1 cellular context compared by ENCODE assay signal in genomic region chr21:31665397-31665796, GRCh38.
A peak's percentile ranks its signal among the peaks of the same experiment; 100 is the strongest.
TF ChIP-seq lines count a peak whose summit lies in the region.

No MANE protein-coding gene starts in this region.

TF ChIP-seq in HepG2, 621 proteins besides CTCF, POLR2A, EP300 and RAD21 (continued from another document):
- TF ChIP-seq ZBTB33 (CRISPR knock-in tag; IDR thresholded peaks at IDR 0.05), result peak; percentile 64; the same call in 1 of the 2 replicates
- no peak for TF ChIP-seq ZSCAN25 (CRISPR knock-in tag; IDR thresholded peaks at IDR 0.05)
- TF ChIP-seq ZBTB40 (IDR thresholded peaks at IDR 0.05), result no peak
- no peak for TF ChIP-seq ZBTB40 (CRISPR knock-in tag; IDR thresholded peaks at IDR 0.05)
